ENCODE assay signal across 1 cellular context in genomic region chr12:32755654-32756475, GRCh38.
TF ChIP-seq lines count a peak whose summit lies in the region.

Gene YARS2, minus strand, starts transcription at chr12:32755897. Its CDS starts 23 bp downstream, at chr12:32755874.

TF ChIP-seq in K562, 482 proteins besides CTCF, POLR2A, EP300 and RAD21 (continued from another document and continues in another):
- TF ChIP-seq PRPF4 (IDR thresholded peaks at IDR 0.05; ENCODE audit: insufficient read depth, low read depth, low read length, poor library complexity, severe bottlenecking) (no peak), LCOR (CRISPR knock-in tag; IDR thresholded peaks at IDR 0.05) (0 out of 2 replicates have a peak, but pooled peaks have one; percentile 30), SNAPC5 (CRISPR knock-in tag; IDR thresholded peaks at IDR 0.05) (no peak), CHD2 (IDR thresholded peaks at IDR 0.05; ENCODE audit: low read depth, low read length) (0 out of 2 replicates have a peak, but pooled peaks have one; percentile 6), ZNF24 (IDR thresholded peaks at IDR 0.05) (peak; percentile 44; the same call in 1 of the 2 replicates), POLR2AphosphoS5 (IDR thresholded peaks at IDR 0.05; ENCODE audit: control insufficient read depth, insufficient read depth, low read depth, low read length) (peak; percentile 88), RHOXF2B (CRISPR knock-in tag; conservative IDR thresholded peaks at IDR 0.05) (no peak), ZKSCAN1 (IDR thresholded peaks at IDR 0.05; ENCODE audit: low read depth, low read length) (no peak), CHD4 (IDR thresholded peaks at IDR 0.05; ENCODE audit: insufficient read depth, insufficient replicate concordance, low read depth, low read length, poor library complexity, severe bottlenecking) (no peak), E2F1 (CRISPR knock-in tag; IDR thresholded peaks at IDR 0.05) (peak; percentile 21; the same call in 1 of the 2 replicates), IRF2 (CRISPR knock-in tag; IDR thresholded peaks at IDR 0.05) (no peak), LEF1 (IDR thresholded peaks at IDR 0.05) (no peak), MED1 (CRISPR knock-in tag; IDR thresholded peaks at IDR 0.05; ENCODE audit: borderline replicate concordance) (no peak), ZNF384 (IDR thresholded peaks at IDR 0.05; ENCODE audit: low read depth, low read length) (peak; percentile 58; the same call in 1 of the 2 replicates), NR4A1 (CRISPR knock-in tag; IDR thresholded peaks at IDR 0.05) (no peak), NR4A1 (tag; IDR thresholded peaks at IDR 0.05) (no peak), BDP1 (IDR thresholded peaks at IDR 0.05; ENCODE audit: insufficient read depth, insufficient read length) (no peak), DPF2 (IDR thresholded peaks at IDR 0.05) (peak; percentile 39; the same call in 1 of the 2 replicates), JUND (IDR thresholded peaks at IDR 0.05; ENCODE audit: borderline replicate concordance, low read depth, low read length) (peak; percentile 12; the same call in 1 of the 2 replicates), JUND (tag; IDR thresholded peaks at IDR 0.05; ENCODE audit: borderline replicate concordance, low read depth, low read length) (no peak; the same call in 2 of the 3 replicates), DNMT1 (IDR thresholded peaks at IDR 0.05) (no peak), CEBPZ (IDR thresholded peaks at IDR 0.05; ENCODE audit: borderline replicate concordance, low read depth, low read length) (no peak), ILF3 (IDR thresholded peaks at IDR 0.05; ENCODE audit: borderline replicate concordance) (no peak), SREBF2 (CRISPR knock-in tag; IDR thresholded peaks at IDR 0.05) (no peak), HNRNPLL (IDR thresholded peaks at IDR 0.05; ENCODE audit: low read depth, low read length, poor library complexity, severe bottlenecking) (peak; percentile 98), ATF1 (CRISPR knock-in tag; IDR thresholded peaks at IDR 0.05) (no peak), ATF1 (tag; IDR thresholded peaks at IDR 0.05) (peak; percentile 85), CEBPB (tag; IDR thresholded peaks at IDR 0.05) (peak; percentile 32; the same call in 1 of the 2 replicates), PHF20 (IDR thresholded peaks at IDR 0.05; ENCODE audit: partially characterized antibody) (peak; percentile 92), E2F6 (IDR thresholded peaks at IDR 0.05; ENCODE audit: borderline replicate concordance in 1 of 2, extremely low read depth in 1 of 2, insufficient read depth in 1 of 2, insufficient read length in 1 of 2, low read depth in 1 of 2, low read length in 1 of 2, poor library complexity in 1 of 2, severe bottlenecking in 1 of 2) (no peak), RBBP5 (IDR thresholded peaks at IDR 0.05; ENCODE audit: borderline replicate concordance, insufficient read depth, low read length, poor library complexity, severe bottlenecking) (peak; percentile 96), SAP30 (IDR thresholded peaks at IDR 0.05; ENCODE audit: borderline replicate concordance, insufficient read depth, low read depth, low read length, poor library complexity, severe bottlenecking) (no peak), MECOM (CRISPR knock-in tag; IDR thresholded peaks at IDR 0.05) (no peak), ZNF518B (CRISPR knock-in tag; IDR thresholded peaks at IDR 0.05) (no peak), CBX1 (IDR thresholded peaks at IDR 0.05; ENCODE audit: low read depth) (0 out of 2 replicates have a peak, but pooled peaks have one; percentile 18), NFYB (IDR thresholded peaks at IDR 0.05; ENCODE audit: extremely low read depth, insufficient read length) (no peak), HBP1 (CRISPR knock-in tag; IDR thresholded peaks at IDR 0.05) (no peak), MTA1 (IDR thresholded peaks at IDR 0.05; ENCODE audit: borderline replicate concordance) (no peak), ZNF212 (CRISPR knock-in tag; IDR thresholded peaks at IDR 0.05) (no peak), EGR1 (conservative IDR thresholded peaks at IDR 0.05) (0 out of 2 replicates have a peak, but pooled peaks have one; percentile 12), PRMT5 (CRISPR knock-in tag; IDR thresholded peaks at IDR 0.05) (no peak), KAT2B (IDR thresholded peaks at IDR 0.05; ENCODE audit: low read depth, low read length) (no peak), FOXJ2 (tag; IDR thresholded peaks at IDR 0.05) (no peak), YY1 (IDR thresholded peaks at IDR 0.05; ENCODE audit: borderline replicate concordance in 1 of 3, control insufficient read depth in 1 of 3, extremely low read depth in 1 of 3, insufficient read depth in 3 of 3, insufficient read length in 1 of 3, insufficient replicate concordance in 2 of 3, low read depth in 1 of 3, low read length in 2 of 3) (peak; percentile 94 to 99 (median 94)), ZNF175 (CRISPR knock-in tag; IDR thresholded peaks at IDR 0.05; ENCODE audit: low read depth) (no peak), ZBTB26 (CRISPR knock-in tag; IDR thresholded peaks at IDR 0.05) (no peak), ZNF785 (CRISPR knock-in tag; IDR thresholded peaks at IDR 0.05) (no peak), TAF7 (tag; IDR thresholded peaks at IDR 0.05) (peak; percentile 93), THRB (CRISPR knock-in tag; conservative IDR thresholded peaks at IDR 0.05) (no peak), SRF (CRISPR knock-in tag; IDR thresholded peaks at IDR 0.05) (0 out of 4 replicates have a peak, but pooled peaks of 1 of the 2 experiments have one; percentile 12), GTF2F1 (IDR thresholded peaks at IDR 0.05; ENCODE audit: low read depth, low read length) (no peak), FOXK2 (conservative IDR thresholded peaks at IDR 0.05 in 1 of 2, IDR thresholded peaks at IDR 0.05 in 1 of 2; ENCODE audit: low read depth in 2 of 2) (peak; percentile 21 to 23; a peak in 2 of 4 replicates), XRCC4 (IDR thresholded peaks at IDR 0.05; ENCODE audit: extremely low read depth, insufficient read depth, insufficient read length) (no peak), ZNF354B (CRISPR knock-in tag; IDR thresholded peaks at IDR 0.05) (no peak), TAF1 (IDR thresholded peaks at IDR 0.05; ENCODE audit: control insufficient read depth, extremely low read depth, insufficient read depth, low read length, severe bottlenecking) (peak; percentile 94), GTF2A2 (tag; IDR thresholded peaks at IDR 0.05) (no peak), TAF9B (IDR thresholded peaks at IDR 0.05; ENCODE audit: partially characterized antibody) (peak; percentile 92), GATAD2B (IDR thresholded peaks at IDR 0.05; ENCODE audit: borderline replicate concordance) (peak; percentile 43; the same call in 1 of the 2 replicates), DEAF1 (CRISPR knock-in tag; IDR thresholded peaks at IDR 0.05) (peak; percentile 97), TEAD2 (tag; IDR thresholded peaks at IDR 0.05) (no peak)
